25 cellular contexts compared by ENCODE assay signal in genomic region chr7:3459111-3459510, GRCh38.
"Had no signal": no experiment of that assay in that cellular context is flagged by ENCODE, and none has a peak within 500 bp of the region (broad histone marks: within the 10 kb centered on the region; RNA-seq: fewer than 3 reads in every experiment).

No MANE protein-coding gene starts in this region.

- H3K9me3 Mint-ChIP-seq: stimulated activated effector memory CD8-positive, alpha-beta T cell treated with anti-CD3 and anti-CD28 coated beads, Interleukin-12 subunit alpha, Interleukin-12 subunit beta, amount 100 ng/mL, for 72 hours; type B pancreatic cell had no signal

- H3K27ac ChIP-seq: left ventricle myocardium inferior, pancreas, prostate gland, sigmoid colon, spleen, tibial nerve, uterus had no signal

- H3K9me3 ChIP-seq: mucosa of descending colon, pancreas, prostate gland, sigmoid colon, spleen had no signal

- DNase-seq: hypothalamus; immature natural killer cell; left ventricle myocardium inferior; midbrain; mucosa of descending colon; naive thymus-derived CD8-positive, alpha-beta T cell; nucleus accumbens; pancreas; posterior cingulate gyrus; retina; right cardiac atrium; sigmoid colon; small intestine; spleen; stimulated activated CD4-positive, alpha-beta T cell treated with anti-CD3 and anti-CD28 coated beads, Interleukin-4, amount 100 ng/mL, for 24 hours; stimulated activated naive CD4-positive, alpha-beta T cell; uterus had no signal

- H3K36me3 Mint-ChIP-seq: immature natural killer cell; memory B cell; stimulated activated effector memory CD8-positive, alpha-beta T cell treated with anti-CD3 and anti-CD28 coated beads, Interleukin-12 subunit alpha, Interleukin-12 subunit beta, amount 100 ng/mL, for 72 hours had no signal

- H3K36me3 ChIP-seq: left ventricle myocardium inferior, pancreas, prostate gland, sigmoid colon, spleen, uterus had no signal

- FAIRE-seq: pancreas, small intestine had no signal

- H3K4me1 ChIP-seq: left ventricle myocardium inferior, pancreas, prostate gland, sigmoid colon, tibial nerve, uterus had no signal

- ATAC-seq: mucosa of descending colon; naive thymus-derived CD8-positive, alpha-beta T cell; pancreas; right cardiac atrium; stimulated activated effector memory CD8-positive, alpha-beta T cell treated with anti-CD3 and anti-CD28 coated beads, Interleukin-12 subunit alpha, Interleukin-12 subunit beta, amount 100 ng/mL, for 72 hours had no signal

- H3K27me3 ChIP-seq: pancreas, sigmoid colon, spleen, tibial nerve, uterus had no signal

- H3K4me1 Mint-ChIP-seq: immature natural killer cell, memory B cell, nephron, neural crest cell had no signal

- H3K27me3 Mint-ChIP-seq: stimulated activated naive CD8-positive, alpha-beta T cell treated with anti-CD3 and anti-CD28 coated beads, Interleukin-15, Interleukin-2, amounts not matched to agents 100 ng/mL and 50 ng/mL, for 24 hours; type B pancreatic cell had no signal

- H3K4me3 ChIP-seq: left ventricle myocardium inferior, mucosa of descending colon, pancreas, prostate gland, sigmoid colon, spleen, tibial nerve, uterus had no signal

- H3K4me3 Mint-ChIP-seq: immature natural killer cell; memory B cell; naive thymus-derived CD8-positive, alpha-beta T cell; nephron; neural crest cell; stimulated activated effector memory CD8-positive, alpha-beta T cell treated with anti-CD3 and anti-CD28 coated beads, Interleukin-12 subunit alpha, Interleukin-12 subunit beta, amount 100 ng/mL, for 72 hours; stimulated activated naive CD8-positive, alpha-beta T cell treated with anti-CD3 and anti-CD28 coated beads, Interleukin-15, Interleukin-2, amounts not matched to agents 100 ng/mL and 50 ng/mL, for 24 hours; type B pancreatic cell had no signal

- H3K27ac Mint-ChIP-seq: immature natural killer cell; memory B cell; nephron; stimulated activated effector memory CD8-positive, alpha-beta T cell treated with anti-CD3 and anti-CD28 coated beads, Interleukin-12 subunit alpha, Interleukin-12 subunit beta, amount 100 ng/mL, for 72 hours; stimulated activated naive CD8-positive, alpha-beta T cell treated with anti-CD3 and anti-CD28 coated beads, Interleukin-15, Interleukin-2, amounts not matched to agents 100 ng/mL and 50 ng/mL, for 24 hours; type B pancreatic cell had no signal
